8 cellular contexts compared by ENCODE assay signal in the genomic region with DNA sequence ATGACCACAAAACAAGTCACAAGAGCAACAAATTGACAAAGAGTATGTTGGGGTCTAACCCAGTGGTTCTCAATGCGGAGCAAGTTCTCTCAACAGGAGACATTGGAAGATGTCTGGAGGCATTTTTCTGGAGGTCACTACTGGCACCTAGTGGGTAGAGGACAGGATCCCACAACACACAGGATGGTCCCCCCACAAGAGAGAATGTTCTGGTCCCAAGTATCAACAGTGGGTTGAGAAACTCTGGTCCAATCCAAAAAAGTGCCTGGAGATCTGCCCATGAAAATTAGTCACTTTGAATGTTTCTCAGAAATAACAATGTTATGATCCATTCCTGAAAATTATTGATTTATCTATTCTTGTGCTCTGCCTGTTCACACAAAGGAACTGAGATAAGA. TPM values are rescaled to one million over a fixed set of nuclear protein-coding genes. Genes with fewer than 3 reads are reported as not detected.
DNase-seq lines count a peak whose midpoint lies in the region; ATAC-seq and TF ChIP-seq lines count a peak whose summit lies in the region.

No MANE protein-coding gene starts in this region.

- peak; percentile 72 for DNase-seq in AG08395 (ENCODE audit: low spot score)
- peak; percentile 92 for DNase-seq in HFFc6
- peak; percentile 94 for DNase-seq in MCF 10A (ENCODE audit: unreplicated experiment)
- DNase-seq in mucosa of gallbladder (ENCODE audit: low spot score): peak; percentile 26
- no peak for DNase-seq in GM20000 (ENCODE audit: low spot score)
- DNase-seq in GF-D8 (lab: John Stamatoyannopoulos, UW): no peak

- peak overlapping the region; percentile 98 for H3K4me3 Mint-ChIP-seq in HFFc6
- H3K4me3 Mint-ChIP-seq in MCF 10A (ENCODE audit: unreplicated experiment): peak overlapping the region; percentile 53

- H3K27ac Mint-ChIP-seq in HFFc6 (peak overlapping the region; percentile 100), MCF 10A (ENCODE audit: low read depth, unreplicated experiment) (peak overlapping the region; percentile 86)

- H3K4me1 Mint-ChIP-seq in HFFc6 (ENCODE audit: low read depth) (peaks cover 72% of the 10 kb centered on the region), MCF 10A (ENCODE audit: insufficient read depth, unreplicated experiment) (peaks cover 29% of the 10 kb centered on the region)

- H3K36me3 Mint-ChIP-seq in HFFc6 (ENCODE audit: low read depth) (peaks cover 51% of the 10 kb centered on the region), MCF 10A (ENCODE audit: insufficient read depth, unreplicated experiment) (peaks cover 32% of the 10 kb centered on the region)

- no peak for ATAC-seq in GM19455 (IDR thresholded peaks at IDR 0.05; ENCODE audit: unreplicated experiment)
- no peak for ATAC-seq in GM19328 (IDR thresholded peaks at IDR 0.05; ENCODE audit: unreplicated experiment)

- TSS peak; percentile 24 for BruUV-seq in MCF 10A (replicated peaks; lab: Mats Ljungman, UMichigan)

- peak; percentile 71 for TF ChIP-seq CTCF in HFFc6 (IDR thresholded peaks at IDR 0.05)
- peak; percentile 43 for TF ChIP-seq CTCF in MCF 10A (IDR thresholded peaks at IDR 0.05; ENCODE audit: unreplicated experiment)
- no peak for TF ChIP-seq CTCF in GM20000 (IDR thresholded peaks at IDR 0.05; ENCODE audit: extremely low read depth, missing control alignments)

- CTCF ChIA-PET in MCF 10A (lab: Yijun Ruan, JAX): no interaction called here

- H3K9me3 Mint-ChIP-seq in HFFc6: peaks cover 17% of the 10 kb centered on the region
- no peaks in the 10 kb centered on the region for H3K9me3 Mint-ChIP-seq in MCF 10A (ENCODE audit: unreplicated experiment)

- POLR2A ChIA-PET in MCF 10A (lab: Yijun Ruan, JAX): no interaction called here

- intact Hi-C loops in MCF 10A (cut with micrococcal nuclease): loop anchor here (1.0 to 10.0 kb wide), 6 partner anchors 39 to 291 kb away; a partner anchor contains a TSS

- H3K27me3 Mint-ChIP-seq in HFFc6 (ENCODE audit: insufficient read depth): peaks cover 17% of the 10 kb centered on the region
- no peaks in the 10 kb centered on the region for H3K27me3 Mint-ChIP-seq in MCF 10A (ENCODE audit: insufficient read depth, unreplicated experiment)

RNA-seq across cellular contexts. Expression of a gene that starts 3.3 kb away (rescaled TPM):
- total RNA-seq in HFFc6 (2021; fragmentation: NEBNext Ultra II Directional; extraction: Animal tissue kit (Norgen Biotek cat#: 25700)): 10 to 100 TPM; 75.8 to 96.2 (median 79.1) TPM
- total RNA-seq in MCF 10A (2022): 33.4 and 41.4 TPM in 2 replicates
- 60.1 TPM for total RNA-seq in mucosa of gallbladder

RNA-seq across cellular contexts. Expression of a gene that starts 25.8 kb away (rescaled TPM):
- total RNA-seq in HFFc6 (2021; fragmentation: NEBNext Ultra II Directional; extraction: Animal tissue kit (Norgen Biotek cat#: 25700)): not detected
- total RNA-seq in MCF 10A (2022): not detected in 2 replicates
- total RNA-seq in mucosa of gallbladder: not detected

Comparison
In these comparisons a context has a peak if more than half of its experiments do, and no peak if none do; other contexts are left out.
1. DNase-seq: peak in AG08395 (single experiment), HFFc6 (single experiment), MCF 10A (single experiment) and mucosa of gallbladder (single experiment); none in GM20000 (single experiment) and GF-D8 (single experiment).